2 cellular contexts compared by ENCODE assay signal in the genomic region with DNA sequence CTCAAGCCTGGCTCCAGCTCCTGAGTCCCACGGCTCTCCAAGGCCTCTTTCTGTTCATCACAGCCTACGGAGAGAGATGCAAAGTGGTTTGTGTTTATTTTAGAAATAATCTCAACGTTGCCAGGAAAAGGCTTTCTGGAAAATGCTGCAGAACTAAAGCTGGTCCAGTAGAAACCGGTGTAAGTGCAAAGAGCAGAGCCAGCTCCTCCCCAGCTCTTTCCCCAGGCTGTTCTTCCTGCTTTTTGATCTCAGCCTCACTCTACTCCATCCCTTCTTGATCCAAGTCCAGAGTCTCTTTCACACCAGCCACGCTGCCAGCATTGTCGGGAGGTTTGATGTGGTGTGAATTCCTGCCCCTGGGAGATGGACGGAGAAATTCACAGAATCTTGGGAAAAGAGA.
A peak's percentile ranks its signal among the peaks of the same experiment; 100 is the strongest.
TF ChIP-seq lines count a peak whose summit lies in the region.

No MANE protein-coding gene starts in this region.

TF ChIP-seq in GM23338, 12 proteins besides CTCF, POLR2A, EP300 and RAD21 (continued from another document):
- TF ChIP-seq NANOG (IDR thresholded peaks at IDR 0.05; ENCODE audit: borderline replicate concordance) = no peak
- no peak for TF ChIP-seq ZNF331 (CRISPR knock-in tag; IDR thresholded peaks at IDR 0.05; ENCODE audit: low read depth)
- TF ChIP-seq, protein P1, sequence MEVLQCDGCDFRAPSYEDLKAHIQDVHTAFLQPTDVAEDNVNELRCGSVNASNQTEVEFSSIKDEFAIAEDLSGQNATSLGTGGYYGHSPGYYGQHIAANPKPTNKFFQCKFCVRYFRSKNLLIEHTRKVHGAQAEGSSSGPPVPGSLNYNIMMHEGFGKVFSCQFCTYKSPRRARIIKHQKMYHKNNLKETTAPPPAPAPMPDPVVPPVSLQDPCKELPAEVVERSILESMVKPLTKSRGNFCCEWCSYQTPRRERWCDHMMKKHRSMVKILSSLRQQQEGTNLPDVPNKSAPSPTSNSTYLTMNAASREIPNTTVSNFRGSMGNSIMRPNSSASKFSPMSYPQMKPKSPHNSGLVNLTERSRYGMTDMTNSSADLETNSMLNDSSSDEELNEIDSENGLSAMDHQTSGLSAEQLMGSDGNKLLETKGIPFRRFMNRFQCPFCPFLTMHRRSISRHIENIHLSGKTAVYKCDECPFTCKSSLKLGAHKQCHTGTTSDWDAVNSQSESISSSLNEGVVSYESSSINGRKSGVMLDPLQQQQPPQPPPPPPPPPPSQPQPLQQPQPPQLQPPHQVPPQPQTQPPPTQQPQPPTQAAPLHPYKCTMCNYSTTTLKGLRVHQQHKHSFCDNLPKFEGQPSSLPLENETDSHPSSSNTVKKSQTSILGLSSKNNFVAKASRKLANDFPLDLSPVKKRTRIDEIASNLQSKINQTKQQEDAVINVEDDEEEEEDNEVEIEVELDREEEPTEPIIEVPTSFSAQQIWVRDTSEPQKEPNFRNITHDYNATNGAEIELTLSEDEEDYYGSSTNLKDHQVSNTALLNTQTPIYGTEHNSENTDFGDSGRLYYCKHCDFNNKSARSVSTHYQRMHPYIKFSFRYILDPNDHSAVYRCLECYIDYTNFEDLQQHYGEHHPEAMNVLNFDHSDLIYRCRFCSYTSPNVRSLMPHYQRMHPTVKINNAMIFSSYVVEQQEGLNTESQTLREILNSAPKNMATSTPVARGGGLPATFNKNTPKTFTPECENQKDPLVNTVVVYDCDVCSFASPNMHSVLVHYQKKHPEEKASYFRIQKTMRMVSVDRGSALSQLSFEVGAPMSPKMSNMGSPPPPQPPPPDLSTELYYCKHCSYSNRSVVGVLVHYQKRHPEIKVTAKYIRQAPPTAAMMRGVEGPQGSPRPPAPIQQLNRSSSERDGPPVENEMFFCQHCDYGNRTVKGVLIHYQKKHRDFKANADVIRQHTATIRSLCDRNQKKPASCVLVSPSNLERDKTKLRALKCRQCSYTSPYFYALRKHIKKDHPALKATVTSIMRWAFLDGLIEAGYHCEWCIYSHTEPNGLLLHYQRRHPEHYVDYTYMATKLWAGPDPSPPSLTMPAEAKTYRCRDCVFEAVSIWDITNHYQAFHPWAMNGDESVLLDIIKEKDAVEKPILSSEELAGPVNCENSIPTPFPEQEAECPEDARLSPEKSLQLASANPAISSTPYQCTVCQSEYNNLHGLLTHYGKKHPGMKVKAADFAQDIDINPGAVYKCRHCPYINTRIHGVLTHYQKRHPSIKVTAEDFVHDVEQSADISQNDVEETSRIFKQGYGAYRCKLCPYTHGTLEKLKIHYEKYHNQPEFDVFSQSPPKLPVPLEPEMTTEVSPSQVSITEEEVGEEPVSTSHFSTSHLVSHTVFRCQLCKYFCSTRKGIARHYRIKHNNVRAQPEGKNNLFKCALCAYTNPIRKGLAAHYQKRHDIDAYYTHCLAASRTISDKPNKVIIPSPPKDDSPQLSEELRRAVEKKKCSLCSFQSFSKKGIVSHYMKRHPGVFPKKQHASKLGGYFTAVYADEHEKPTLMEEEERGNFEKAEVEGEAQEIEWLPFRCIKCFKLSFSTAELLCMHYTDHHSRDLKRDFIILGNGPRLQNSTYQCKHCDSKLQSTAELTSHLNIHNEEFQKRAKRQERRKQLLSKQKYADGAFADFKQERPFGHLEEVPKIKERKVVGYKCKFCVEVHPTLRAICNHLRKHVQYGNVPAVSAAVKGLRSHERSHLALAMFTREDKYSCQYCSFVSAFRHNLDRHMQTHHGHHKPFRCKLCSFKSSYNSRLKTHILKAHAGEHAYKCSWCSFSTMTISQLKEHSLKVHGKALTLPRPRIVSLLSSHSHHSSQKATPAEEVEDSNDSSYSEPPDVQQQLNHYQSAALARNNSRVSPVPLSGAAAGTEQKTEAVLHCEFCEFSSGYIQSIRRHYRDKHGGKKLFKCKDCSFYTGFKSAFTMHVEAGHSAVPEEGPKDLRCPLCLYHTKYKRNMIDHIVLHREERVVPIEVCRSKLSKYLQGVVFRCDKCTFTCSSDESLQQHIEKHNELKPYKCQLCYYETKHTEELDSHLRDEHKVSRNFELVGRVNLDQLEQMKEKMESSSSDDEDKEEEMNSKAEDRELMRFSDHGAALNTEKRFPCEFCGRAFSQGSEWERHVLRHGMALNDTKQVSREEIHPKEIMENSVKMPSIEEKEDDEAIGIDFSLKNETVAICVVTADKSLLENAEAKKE (CRISPR knock-in tag; IDR thresholded peaks at IDR 0.05) = no peak
- TF ChIP-seq ETS1 (IDR thresholded peaks at IDR 0.05) = no peak
- TF ChIP-seq EZH2phosphoT487 (IDR thresholded peaks at IDR 0.05; ENCODE audit: unreplicated experiment) = no peak
- TF ChIP-seq ZNF114 (CRISPR knock-in tag; IDR thresholded peaks at IDR 0.05) = no peak
- TF ChIP-seq, protein P2, sequence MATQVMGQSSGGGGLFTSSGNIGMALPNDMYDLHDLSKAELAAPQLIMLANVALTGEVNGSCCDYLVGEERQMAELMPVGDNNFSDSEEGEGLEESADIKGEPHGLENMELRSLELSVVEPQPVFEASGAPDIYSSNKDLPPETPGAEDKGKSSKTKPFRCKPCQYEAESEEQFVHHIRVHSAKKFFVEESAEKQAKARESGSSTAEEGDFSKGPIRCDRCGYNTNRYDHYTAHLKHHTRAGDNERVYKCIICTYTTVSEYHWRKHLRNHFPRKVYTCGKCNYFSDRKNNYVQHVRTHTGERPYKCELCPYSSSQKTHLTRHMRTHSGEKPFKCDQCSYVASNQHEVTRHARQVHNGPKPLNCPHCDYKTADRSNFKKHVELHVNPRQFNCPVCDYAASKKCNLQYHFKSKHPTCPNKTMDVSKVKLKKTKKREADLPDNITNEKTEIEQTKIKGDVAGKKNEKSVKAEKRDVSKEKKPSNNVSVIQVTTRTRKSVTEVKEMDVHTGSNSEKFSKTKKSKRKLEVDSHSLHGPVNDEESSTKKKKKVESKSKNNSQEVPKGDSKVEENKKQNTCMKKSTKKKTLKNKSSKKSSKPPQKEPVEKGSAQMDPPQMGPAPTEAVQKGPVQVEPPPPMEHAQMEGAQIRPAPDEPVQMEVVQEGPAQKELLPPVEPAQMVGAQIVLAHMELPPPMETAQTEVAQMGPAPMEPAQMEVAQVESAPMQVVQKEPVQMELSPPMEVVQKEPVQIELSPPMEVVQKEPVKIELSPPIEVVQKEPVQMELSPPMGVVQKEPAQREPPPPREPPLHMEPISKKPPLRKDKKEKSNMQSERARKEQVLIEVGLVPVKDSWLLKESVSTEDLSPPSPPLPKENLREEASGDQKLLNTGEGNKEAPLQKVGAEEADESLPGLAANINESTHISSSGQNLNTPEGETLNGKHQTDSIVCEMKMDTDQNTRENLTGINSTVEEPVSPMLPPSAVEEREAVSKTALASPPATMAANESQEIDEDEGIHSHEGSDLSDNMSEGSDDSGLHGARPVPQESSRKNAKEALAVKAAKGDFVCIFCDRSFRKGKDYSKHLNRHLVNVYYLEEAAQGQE (IDR thresholded peaks at IDR 0.05; ENCODE audit: unreplicated experiment) = no peak
- no peak for TF ChIP-seq STAT1 (IDR thresholded peaks at IDR 0.05; ENCODE audit: unreplicated experiment)

TF ChIP-seq in endothelial cell of umbilical vein, 7 proteins besides CTCF, POLR2A, EP300 and RAD21 (continued from another document):
- peak; percentile 83 for TF ChIP-seq POLR2AphosphoS5 (IDR thresholded peaks at IDR 0.05; ENCODE audit: insufficient read depth, low read depth, low read length)
- no peak for TF ChIP-seq EZH2 (IDR thresholded peaks at IDR 0.05; ENCODE audit: borderline replicate concordance, low read depth, low read length, severe bottlenecking)
- TF ChIP-seq JUN (IDR thresholded peaks at IDR 0.05; ENCODE audit: borderline replicate concordance, insufficient read depth, insufficient read length, low read depth) = no peak
- TF ChIP-seq FOS (IDR thresholded peaks at IDR 0.05; ENCODE audit: borderline replicate concordance, insufficient read depth, low read length) = no peak
- TF ChIP-seq GATA2 (IDR thresholded peaks at IDR 0.05; ENCODE audit: insufficient read depth, insufficient read length, low read depth, low read length) = no peak
